In the genomic region with DNA sequence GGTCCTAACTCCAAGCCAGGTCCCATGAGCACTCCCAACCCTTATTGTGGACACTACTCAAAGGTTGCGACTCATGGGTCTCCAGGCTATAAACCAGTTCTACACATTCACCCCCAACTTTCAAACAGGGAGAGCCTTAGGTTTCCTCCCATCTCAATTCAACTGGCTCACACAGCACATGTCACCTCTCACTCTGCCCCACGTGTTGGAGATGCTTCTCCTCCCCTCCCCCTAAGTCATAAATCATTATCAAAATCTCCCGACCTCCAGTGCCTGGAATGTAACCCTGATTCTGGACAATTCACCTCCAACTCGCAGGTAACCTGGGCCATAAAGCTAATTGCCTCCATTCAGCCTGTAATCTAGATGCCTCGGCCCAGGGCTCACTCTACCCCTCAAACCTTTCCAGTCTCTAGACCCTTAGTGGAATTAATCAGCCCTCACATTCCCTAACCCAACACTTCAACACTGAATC, we compare ENCODE assay signal across 8 cellular contexts. TPM values are rescaled to one million over a fixed set of nuclear protein-coding genes. Genes with fewer than 3 reads are reported as not detected.
DNase-seq lines count a peak whose midpoint lies in the region; ATAC-seq and TF ChIP-seq lines count a peak whose summit lies in the region.

No MANE protein-coding gene starts in this region.

- H3K4me2 ChIP-seq in OCI-LY1 (ENCODE audit: low read length): peak overlapping the region; percentile 73

- peaks cover 49% of the 10 kb centered on the region for H3K4me1 Mint-ChIP-seq in central memory CD8-positive, alpha-beta T cell
- peaks cover 13% of the 10 kb centered on the region for H3K4me1 Mint-ChIP-seq in type B pancreatic cell (ENCODE audit: unreplicated experiment)

- peaks cover 57% of the 10 kb centered on the region for H3K4me1 ChIP-seq in OCI-LY1 (ENCODE audit: insufficient read depth, low read length, severe bottlenecking)
- peaks cover 37% of the 10 kb centered on the region for H3K4me1 ChIP-seq in lower lobe of right lung

- H3K4me3 ChIP-seq in OCI-LY1 (ENCODE audit: low read depth, low read length, poor library complexity, severe bottlenecking) (peak overlapping the region; percentile 85), lower lobe of right lung (peak overlapping the region; percentile 84)

- peaks cover 54% of the 10 kb centered on the region for H3K79me2 ChIP-seq in OCI-LY1 (ENCODE audit: insufficient read depth, low read length)

- intact Hi-C loops in lower lobe of right lung (cut with DNase I): no loop called here

- ATAC-seq in central memory CD8-positive, alpha-beta T cell (replicated peaks; ENCODE audit: extremely low read depth, poor library complexity, severe bottlenecking): no peak
- ATAC-seq in lower lobe of right lung: peak; percentile 5 to 13

- H3K36me3 ChIP-seq in OCI-LY1 (ENCODE audit: insufficient read depth, low read length): peaks cover 34% of the 10 kb centered on the region; the same call in 1 of the 2 replicates
- H3K36me3 ChIP-seq in lower lobe of right lung: peaks cover 5% of the 10 kb centered on the region

- peak overlapping the region; percentile 70 for H3K27ac Mint-ChIP-seq in central memory CD8-positive, alpha-beta T cell (ENCODE audit: low read depth)
- H3K27ac Mint-ChIP-seq in type B pancreatic cell: peak overlapping the region; percentile 89

- peak overlapping the region; percentile 89 for H3K9ac ChIP-seq in OCI-LY1 (ENCODE audit: low read length)

- H3K27ac ChIP-seq in OCI-LY1 (ENCODE audit: low read depth, low read length, poor library complexity, severe bottlenecking): peak overlapping the region; percentile 23
- peak overlapping the region; percentile 87 for H3K27ac ChIP-seq in lower lobe of right lung

- no peak for TF ChIP-seq CTCF in OCI-LY1 (IDR thresholded peaks at IDR 0.05; ENCODE audit: low read length)
- TF ChIP-seq CTCF in lower lobe of right lung (IDR thresholded peaks at IDR 0.05): no peak
- no peak for TF ChIP-seq CTCF in type B pancreatic cell (conservative IDR thresholded peaks at IDR 0.05)

- H4K20me1 ChIP-seq in OCI-LY1 (ENCODE audit: insufficient read depth, low read length): no peaks in the 10 kb centered on the region

- H3K9me3 ChIP-seq in OCI-LY1 (ENCODE audit: low read length): no peaks in the 10 kb centered on the region
- no peaks in the 10 kb centered on the region for H3K9me3 ChIP-seq in lower lobe of right lung

- H3K4me3 Mint-ChIP-seq in central memory CD8-positive, alpha-beta T cell: peak overlapping the region; percentile 89
- peak overlapping the region; percentile 98 for H3K4me3 Mint-ChIP-seq in type B pancreatic cell

- no peak overlapping the region for H2AFZ ChIP-seq in OCI-LY1 (ENCODE audit: low read length)

- DNase-seq in SIG-M5 treated with dmso at 0.1 percent for 504 hours (lab: John Stamatoyannopoulos, UW; ENCODE audit: unreplicated experiment) (peak; percentile 49), SIG-M5 (lab: John Stamatoyannopoulos, UW) (no peak), lower lobe of right lung (no peak), type B pancreatic cell (ENCODE audit: extremely low spot score, unreplicated experiment) (no peak), 8988T (no peak), inferior parietal cortex (ENCODE audit: extremely low spot score) (no peak)
- no peak for DNase-seq in central memory CD8-positive, alpha-beta T cell (ENCODE audit: low spot score in 2 of 2)

- H3F3A ChIP-seq in OCI-LY1 (ENCODE audit: insufficient read depth, low read length): no peaks in the 10 kb centered on the region

- H3K27me3 ChIP-seq in OCI-LY1 (ENCODE audit: insufficient read depth, low read length) (no peaks in the 10 kb centered on the region), lower lobe of right lung (ENCODE audit: low read depth) (no peaks in the 10 kb centered on the region)

- no peaks in the 10 kb centered on the region for H3K27me3 Mint-ChIP-seq in central memory CD8-positive, alpha-beta T cell
- no peaks in the 10 kb centered on the region for H3K27me3 Mint-ChIP-seq in type B pancreatic cell

- H3K9me3 Mint-ChIP-seq in central memory CD8-positive, alpha-beta T cell: no peaks in the 10 kb centered on the region
- H3K9me3 Mint-ChIP-seq in type B pancreatic cell: peaks cover 5% of the 10 kb centered on the region

- H3K9me2 ChIP-seq in OCI-LY1 (ENCODE audit: low read depth, low read length): no peaks in the 10 kb centered on the region

- H3K36me3 Mint-ChIP-seq in central memory CD8-positive, alpha-beta T cell (ENCODE audit: insufficient read depth): peaks cover 8% of the 10 kb centered on the region
- peaks cover 11% of the 10 kb centered on the region for H3K36me3 Mint-ChIP-seq in type B pancreatic cell

RNA-seq across cellular contexts. Expression of a gene that starts 0.6 kb away (rescaled TPM):
- total RNA-seq in lower lobe of right lung (103 TPM), type B pancreatic cell (ENCODE audit: low replicate concordance) (138 and 140 TPM in 2 replicates)

RNA-seq across cellular contexts. Expression of a gene that starts 44.9 kb away (rescaled TPM):
- total RNA-seq in lower lobe of right lung: 2.4 TPM
- 5.1 and 8.9 TPM in 2 replicates for total RNA-seq in type B pancreatic cell (ENCODE audit: low replicate concordance)
